In genomic region chr18:72324677-72325076, GRCh38 we compare ENCODE assay signal across 38 cellular contexts.
"Had no signal": no experiment of that assay in that cellular context is flagged by ENCODE, and none has a peak within 500 bp of the region (broad histone marks: within the 10 kb centered on the region; RNA-seq: fewer than 3 reads in every experiment).

No MANE protein-coding gene starts in this region.

- H3K4me3 Mint-ChIP-seq: activated naive CD4-positive, alpha-beta T cell treated with anti-CD3 and anti-CD28 coated beads for 36 hours; activated naive CD4-positive, alpha-beta T cell treated with anti-CD3 and anti-CD28 coated beads, Interleukin-2, amount 10 ng/mL, durations not matched to agents 7 days and 5 days; activated naive CD4-positive, alpha-beta T cell treated with anti-CD3 and anti-CD28 coated beads, Interleukin-2, amount 50 U/mL, for 24 hours; activated naive CD8-positive, alpha-beta T cell; activated naive CD8-positive, alpha-beta T cell treated with anti-CD3 and anti-CD28 coated beads for 36 hours; activated naive CD8-positive, alpha-beta T cell treated with anti-CD3 and anti-CD28 coated beads, Interleukin-2, amount 10 ng/mL, durations not matched to agents 7 days and 5 days; activated naive CD8-positive, alpha-beta T cell treated with anti-CD3 and anti-CD28 coated beads, Interleukin-2, amount 50 U/mL, for 24 hours; activated T-cell treated with anti-CD3 and anti-CD28 coated beads, Interleukin-2, amount 50 U/mL, for 4 hours; activated T-cell treated with anti-CD3 and anti-CD28 coated beads, Interleukin-2, amount 50 U/mL, for 72 hours; activated T-helper 1 cell treated with anti-CD3 and anti-CD28 coated beads, Interleukin-12 subunit alpha, Interleukin-12 subunit beta, Interleukin-2, Interleukin-4 antibody, amounts not matched to agents 30 ng/mL and 10 ng/mL and 1 ng/mL, durations not matched to agents 14 hours and 24 hours and 36 hours; activated T-helper 17 cell treated with anti-CD3 and anti-CD28 coated beads, Interleukin-2, amount 50 U/mL, for 72 hours; brain; central memory CD8-positive, alpha-beta T cell had no signal

- H3K36me3 Mint-ChIP-seq: activated naive CD4-positive, alpha-beta T cell treated with anti-CD3 and anti-CD28 coated beads, Interleukin-2, amount 10 ng/mL, durations not matched to agents 7 days and 5 days; activated naive CD4-positive, alpha-beta T cell treated with anti-CD3 and anti-CD28 coated beads, Interleukin-2, amount 50 U/mL, for 24 hours; activated naive CD4-positive, alpha-beta T cell treated with anti-CD3 and anti-CD28 coated beads, Interleukin-2, amount 50 U/mL, for 72 hours; activated naive CD8-positive, alpha-beta T cell; activated naive CD8-positive, alpha-beta T cell treated with anti-CD3 and anti-CD28 coated beads for 36 hours; activated naive CD8-positive, alpha-beta T cell treated with anti-CD3 and anti-CD28 coated beads, Interleukin-2, amount 10 ng/mL, durations not matched to agents 7 days and 5 days; brain had no signal

- H3K27ac Mint-ChIP-seq: activated naive CD4-positive, alpha-beta T cell treated with anti-CD3 and anti-CD28 coated beads for 36 hours; activated naive CD4-positive, alpha-beta T cell treated with anti-CD3 and anti-CD28 coated beads, Interleukin-2, amount 10 ng/mL, durations not matched to agents 7 days and 5 days; activated naive CD4-positive, alpha-beta T cell treated with anti-CD3 and anti-CD28 coated beads, Interleukin-2, amount 50 U/mL, for 24 hours; activated naive CD4-positive, alpha-beta T cell treated with anti-CD3 and anti-CD28 coated beads, Interleukin-2, amount 50 U/mL, for 72 hours; activated naive CD8-positive, alpha-beta T cell; activated naive CD8-positive, alpha-beta T cell treated with anti-CD3 and anti-CD28 coated beads for 36 hours; activated naive CD8-positive, alpha-beta T cell treated with anti-CD3 and anti-CD28 coated beads, Interleukin-2, amount 10 ng/mL, durations not matched to agents 7 days and 5 days; activated naive CD8-positive, alpha-beta T cell treated with anti-CD3 and anti-CD28 coated beads, Interleukin-2, amount 50 U/mL, for 24 hours; activated T-cell treated with anti-CD3 and anti-CD28 coated beads, Interleukin-2, amount 50 U/mL, for 72 hours; activated T-helper 1 cell treated with anti-CD3 and anti-CD28 coated beads, Interleukin-12 subunit alpha, Interleukin-12 subunit beta, Interleukin-2, Interleukin-4 antibody, amounts not matched to agents 30 ng/mL and 10 ng/mL and 1 ng/mL, durations not matched to agents 14 hours and 24 hours and 36 hours; activated T-helper 17 cell treated with anti-CD3 and anti-CD28 coated beads, Interleukin-2, amount 50 U/mL, for 72 hours; activated T-helper 2 cell treated with anti-CD3 and anti-CD28 coated beads, Interferon-gamma antibody, Interleukin-2, Interleukin-4, amounts not matched to agents 10 μg/mL and 5 μg/mL and 100 μg/mL, durations not matched to agents 14 hours and 24 hours and 36 hours; brain had no signal

- H3K27me3 ChIP-seq: adrenal gland, ascending aorta, body of pancreas, brain microvascular endothelial cell, breast epithelium, cardiac muscle cell had no signal

- H3K36me3 ChIP-seq: adrenal gland, ascending aorta, brain microvascular endothelial cell, breast epithelium, cardiac muscle cell had no signal

- H3K9me3 Mint-ChIP-seq: activated naive CD4-positive, alpha-beta T cell treated with anti-CD3 and anti-CD28 coated beads for 36 hours; activated naive CD8-positive, alpha-beta T cell treated with anti-CD3 and anti-CD28 coated beads for 36 hours; activated naive CD8-positive, alpha-beta T cell treated with anti-CD3 and anti-CD28 coated beads, Interleukin-2, amount 10 ng/mL, durations not matched to agents 7 days and 5 days; activated T-helper 1 cell treated with anti-CD3 and anti-CD28 coated beads, Interleukin-12 subunit alpha, Interleukin-12 subunit beta, Interleukin-2, Interleukin-4 antibody, amounts not matched to agents 30 ng/mL and 10 ng/mL and 1 ng/mL, durations not matched to agents 14 hours and 24 hours and 36 hours; activated T-helper 2 cell treated with anti-CD3 and anti-CD28 coated beads, Interferon-gamma antibody, Interleukin-2, Interleukin-4, amounts not matched to agents 10 μg/mL and 5 μg/mL and 100 μg/mL, durations not matched to agents 14 hours and 24 hours and 36 hours had no signal

- DNase-seq: activated effector memory CD4-positive, alpha-beta T cell treated with anti-CD3 and anti-CD28 coated beads, Interleukin-2, amount 50 U/mL, for 16 hours; activated effector memory CD4-positive, alpha-beta T cell treated with Interleukin-2 at 50 U/mL for 16 hours; activated gamma-delta T cell; activated gamma-delta T cell treated with Interleukin-2 at 50 U/mL for 16 hours; activated naive CD4-positive, alpha-beta T cell; activated naive CD4-positive, alpha-beta T cell treated with anti-CD3 and anti-CD28 coated beads for 36 hours; activated naive CD4-positive, alpha-beta T cell treated with anti-CD3 and anti-CD28 coated beads, Interleukin-2, amount 10 ng/mL, durations not matched to agents 7 days and 5 days; activated naive CD4-positive, alpha-beta T cell treated with anti-CD3 and anti-CD28 coated beads, Interleukin-2, amount 50 U/mL, for 16 hours; activated naive CD4-positive, alpha-beta T cell treated with Interleukin-2 at 50 U/mL for 16 hours; activated naive CD8-positive, alpha-beta T cell treated with anti-CD3 and anti-CD28 coated beads for 36 hours; activated naive CD8-positive, alpha-beta T cell treated with anti-CD3 and anti-CD28 coated beads, Interleukin-2, amount 10 ng/mL, durations not matched to agents 7 days and 5 days; activated naive CD8-positive, alpha-beta T cell treated with anti-CD3 and anti-CD28 coated beads, Interleukin-2, amount 50 U/mL, for 24 hours; activated T-cell treated with anti-CD3 and anti-CD28 coated beads, Interleukin-2, amount 50 U/mL, for 4 hours; activated T-cell treated with anti-CD3 and anti-CD28 coated beads, Interleukin-2, amount 50 U/mL, for 48 hours; activated T-cell treated with anti-CD3 and anti-CD28 coated beads, Interleukin-2, amount 50 U/mL, for 72 hours; adrenal gland; amniotic stem cell; amygdala; anterior cingulate cortex; aorta; body of pancreas; brain microvascular endothelial cell; caudate nucleus; central memory CD4-positive, alpha-beta T cell; cerebellar nuclear complex had no signal

- ATAC-seq: activated naive CD4-positive, alpha-beta T cell treated with anti-CD3 and anti-CD28 coated beads, Interleukin-2, amount 50 U/mL, for 72 hours; activated naive CD8-positive, alpha-beta T cell treated with anti-CD3 and anti-CD28 coated beads, Interleukin-2, amount 50 U/mL, for 24 hours; activated T-cell treated with anti-CD3 and anti-CD28 coated beads, Interleukin-2, amount 50 U/mL, for 4 hours; activated T-cell treated with anti-CD3 and anti-CD28 coated beads, Interleukin-2, amount 50 U/mL, for 72 hours; activated T-helper 17 cell treated with anti-CD3 and anti-CD28 coated beads, Interleukin-2, amount 50 U/mL, for 72 hours; body of pancreas had no signal

- H3K4me3 ChIP-seq: adrenal gland, ascending aorta, body of pancreas, breast epithelium, cardiac muscle cell had no signal

- FAIRE-seq: astrocyte, bronchial epithelial cell had no signal

- H3K27me3 Mint-ChIP-seq: activated naive CD4-positive, alpha-beta T cell treated with anti-CD3 and anti-CD28 coated beads, Interleukin-2, amount 10 ng/mL, durations not matched to agents 7 days and 5 days; activated naive CD4-positive, alpha-beta T cell treated with anti-CD3 and anti-CD28 coated beads, Interleukin-2, amount 50 U/mL, for 24 hours; activated naive CD8-positive, alpha-beta T cell; activated naive CD8-positive, alpha-beta T cell treated with anti-CD3 and anti-CD28 coated beads for 36 hours; activated naive CD8-positive, alpha-beta T cell treated with anti-CD3 and anti-CD28 coated beads, Interleukin-2, amount 10 ng/mL, durations not matched to agents 7 days and 5 days; activated naive CD8-positive, alpha-beta T cell treated with anti-CD3 and anti-CD28 coated beads, Interleukin-2, amount 50 U/mL, for 24 hours; activated T-helper 17 cell treated with anti-CD3 and anti-CD28 coated beads, Interleukin-2, amount 50 U/mL, for 72 hours; brain; central memory CD8-positive, alpha-beta T cell had no signal

- H3K27ac ChIP-seq: adrenal gland, ascending aorta, body of pancreas, brain microvascular endothelial cell, breast epithelium, cardiac muscle cell had no signal

- H3K4me1 Mint-ChIP-seq: activated naive CD4-positive, alpha-beta T cell treated with anti-CD3 and anti-CD28 coated beads, Interleukin-2, amount 10 ng/mL, durations not matched to agents 7 days and 5 days; activated naive CD4-positive, alpha-beta T cell treated with anti-CD3 and anti-CD28 coated beads, Interleukin-2, amount 50 U/mL, for 24 hours; activated naive CD8-positive, alpha-beta T cell treated with anti-CD3 and anti-CD28 coated beads for 36 hours; activated naive CD8-positive, alpha-beta T cell treated with anti-CD3 and anti-CD28 coated beads, Interleukin-2, amount 10 ng/mL, durations not matched to agents 7 days and 5 days; activated naive CD8-positive, alpha-beta T cell treated with anti-CD3 and anti-CD28 coated beads, Interleukin-2, amount 50 U/mL, for 24 hours; activated T-helper 17 cell treated with anti-CD3 and anti-CD28 coated beads, Interleukin-2, amount 50 U/mL, for 72 hours; brain; central memory CD8-positive, alpha-beta T cell had no signal

- H3K4me1 ChIP-seq: adrenal gland, ascending aorta, body of pancreas, breast epithelium had no signal

- H3K9me3 ChIP-seq: adrenal gland, ascending aorta, body of pancreas, breast epithelium had no signal
